In the genomic region with DNA sequence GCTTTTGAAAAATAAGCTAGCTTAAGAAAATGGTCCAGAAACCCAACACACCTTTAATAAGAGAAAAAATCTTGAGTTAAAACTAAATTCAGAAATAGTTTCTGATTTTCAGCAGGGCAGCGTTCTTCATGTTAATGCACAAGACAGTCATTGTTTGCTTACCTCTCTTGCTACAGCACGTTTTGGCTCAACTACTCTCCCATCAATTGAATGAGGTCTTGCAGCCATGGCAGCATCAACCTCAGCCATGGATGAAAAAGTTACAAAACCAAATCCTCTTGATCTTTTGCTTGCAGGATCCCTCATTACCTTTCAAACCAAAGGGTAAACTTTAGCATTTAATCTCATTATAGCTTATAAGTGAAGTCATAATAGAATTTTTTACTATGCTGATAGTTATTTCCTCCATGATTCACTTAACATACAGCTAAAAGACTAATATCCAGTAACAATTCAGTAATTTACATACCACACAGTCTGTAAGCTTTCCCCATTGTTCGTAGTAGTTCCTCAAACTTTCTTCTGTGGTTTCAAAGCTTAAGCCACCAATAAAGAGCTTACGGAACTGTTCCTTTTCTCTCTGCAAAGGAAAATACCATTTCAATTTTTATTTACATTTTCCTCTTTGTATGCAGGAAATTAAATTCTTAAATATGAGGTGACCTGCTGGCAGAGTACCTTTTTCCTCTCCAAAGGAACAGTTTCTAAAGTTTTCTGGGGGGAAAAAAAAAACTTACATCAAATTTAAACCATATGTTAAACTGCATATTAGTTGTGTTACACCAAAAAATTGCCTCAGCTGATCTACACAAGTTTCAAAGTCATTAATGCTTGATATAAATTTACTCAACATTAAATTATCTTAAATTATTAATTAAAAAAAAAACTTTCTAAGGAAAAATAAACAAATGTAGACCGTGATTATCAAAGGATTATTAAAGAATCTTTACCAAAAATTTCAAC, we compare ENCODE assay signal across 8 cellular contexts. TPM values are rescaled to one million over a fixed set of nuclear protein-coding genes. Genes with fewer than 3 reads are reported as not detected.
DNase-seq lines count a peak whose midpoint lies in the region; ATAC-seq, FAIRE-seq and TF ChIP-seq lines count a peak whose summit lies in the region.

No MANE protein-coding gene starts in this region.

- ATAC-seq in GM18519 (IDR thresholded peaks at IDR 0.05; ENCODE audit: low FRiP score, unreplicated experiment) = no peak
- no peak for ATAC-seq in GM19455 (IDR thresholded peaks at IDR 0.05; ENCODE audit: unreplicated experiment)

- H3K9me3 ChIP-seq in HAP-1 (no peaks in the 10 kb centered on the region), skeletal muscle satellite cell (replicated peaks; ENCODE audit: low read length) (no peaks in the 10 kb centered on the region)

- H3K4me1 ChIP-seq in HAP-1 = peaks cover 15% of the 10 kb centered on the region
- peaks cover 29% of the 10 kb centered on the region for H3K4me1 ChIP-seq in skeletal muscle satellite cell (ENCODE audit: control insufficient read depth, insufficient read depth, low read length)

- H3K4me2 ChIP-seq in skeletal muscle satellite cell (ENCODE audit: low read length) = peak overlapping the region; percentile 83

- peak in 1 of 2 experiments; percentile 84 for DNase-seq in HAP-1 (ENCODE audit: low spot score in 2 of 2)
- peak; percentile 78 for DNase-seq in SIG-M5 (lab: John Stamatoyannopoulos, UW)
- no peak for DNase-seq in fibroblast of mammary gland (ENCODE audit: low read depth)
- no peak for DNase-seq in D721Med (ENCODE audit: insufficient read length, low spot score)
- DNase-seq in activated CD4-positive, alpha-beta T cell treated with anti-CD3 and anti-CD28 coated beads, Interleukin-2, amount 50 U/mL, for 48 hours = no peak

- FAIRE-seq in D721Med (lab: Jason Lieb, UNC) = no peak

- peaks cover 76% of the 10 kb centered on the region for H3K36me3 ChIP-seq in HAP-1 (replicated peaks)
- H3K36me3 ChIP-seq in skeletal muscle satellite cell (ENCODE audit: insufficient read depth, low read length) = peaks cover 74% of the 10 kb centered on the region

- in situ Hi-C loops in HAP-1 (cut with MboI; ENCODE audit: low sequenced_read_pairs) = loop anchor here (25.0 kb wide), 1 partner anchor 310 kb away; no protein-coding TSS in a partner anchor

- H3K4me3 ChIP-seq in HAP-1 (peak overlapping the region; percentile 99), fibroblast of mammary gland (ENCODE audit: control insufficient read depth, low read depth, low read length) (peak overlapping the region; percentile 99), skeletal muscle satellite cell (ENCODE audit: low read length) (peak overlapping the region; percentile 98)

- no peaks in the 10 kb centered on the region for H3K27me3 ChIP-seq in HAP-1 (ENCODE audit: low read depth)
- H3K27me3 ChIP-seq in skeletal muscle satellite cell (ENCODE audit: control insufficient read depth, insufficient read depth, low read length) = no peaks in the 10 kb centered on the region

- no peak for TF ChIP-seq CTCF in fibroblast of mammary gland (conservative IDR thresholded peaks at IDR 0.05; ENCODE audit: control insufficient read depth, insufficient read depth, low read depth, low read length)
- TF ChIP-seq CTCF in D721Med (IDR thresholded peaks at IDR 0.05; ENCODE audit: insufficient read depth, missing control alignments) = no peak

- peak overlapping the region; percentile 100 for H3K9ac ChIP-seq in skeletal muscle satellite cell (ENCODE audit: low read depth, low read length)

RNA-seq across cellular contexts. Expression of a gene that starts 3.1 kb away (rescaled TPM):
- 91.5 and 101 TPM in 2 replicates for total RNA-seq in skeletal muscle satellite cell (2012; rRNA removed)

RNA-seq across cellular contexts. Expression of a gene that starts 4.1 kb away (rescaled TPM):
- total RNA-seq in skeletal muscle satellite cell (2012; rRNA removed) = 134 and 139 TPM in 2 replicates

RNA-seq across cellular contexts. Expression of a gene that starts 45.4 kb away (rescaled TPM):
- 0.25 and 0.44 TPM in 2 replicates for total RNA-seq in skeletal muscle satellite cell (2012; rRNA removed)
